In genomic region chr5:83151821-83152220, GRCh38 we compare ENCODE assay signal across 33 cellular contexts.
A peak's percentile ranks its signal among the peaks of the same experiment; 100 is the strongest.
DNase-seq lines count a peak whose midpoint lies in the region; ATAC-seq, FAIRE-seq and TF ChIP-seq lines count a peak whose summit lies in the region.
"Had no signal": no experiment of that assay in that cellular context is flagged by ENCODE, and none has a peak within 500 bp of the region (broad histone marks: within the 10 kb centered on the region; RNA-seq: fewer than 3 reads in every experiment).

No MANE protein-coding gene starts in this region.

- H3K9me2 ChIP-seq in GM23248 (ENCODE audit: insufficient read depth) = no peaks in the 10 kb centered on the region

- TF ChIP-seq EP300 in A549 (IDR thresholded peaks at IDR 0.05) = no peak

- no peaks in the 10 kb centered on the region for H3K27me3 ChIP-seq in GM23248 (replicated peaks; ENCODE audit: insufficient read depth)
- H3K27me3 ChIP-seq: brain microvascular endothelial cell, colonic mucosa, gastrocnemius medialis, left lung, Peyer's patch had no signal

- H3K27ac ChIP-seq in A549 (no peak overlapping the region; a peak in 1 of 6 replicates), GM23248 (no peak overlapping the region)
- H3K27ac ChIP-seq: brain microvascular endothelial cell, colonic mucosa, gastrocnemius medialis, left lung, Peyer's patch had no signal

- DNase-seq in A549 (ENCODE audit: low read depth in 1 of 2, low spot score in 1 of 2) = no peak
- peak; percentile 18 for DNase-seq in GM23248
- DNase-seq in cardiac fibroblast (ENCODE audit: low read depth in 2 of 2) = peak; percentile 38 to 45
- DNase-seq in glomerular visceral epithelial cell (ENCODE audit: extremely low spot score) = peak; percentile 26
- DNase-seq in globus pallidus (ENCODE audit: low spot score) = no peak
- DNase-seq in T-helper 9 cell = no peak
- no peak for DNase-seq in HuH-7.5 (ENCODE audit: low spot score)
- no peak for DNase-seq in activated CD4-positive, alpha-beta T cell treated with anti-CD3 and anti-CD28 coated beads for 4 hours
- DNase-seq: activated CD8-positive, alpha-beta T cell treated with anti-CD3 and anti-CD28 coated beads, Interleukin-2, amount 10 ng/mL, durations not matched to agents 7 days and 5 days; activated naive CD4-positive, alpha-beta T cell treated with anti-CD3 and anti-CD28 coated beads, Interleukin-2, amount 50 U/mL, for 16 hours; AML-193; amygdala; brain microvascular endothelial cell; CD4-positive, alpha-beta memory T cell; colonic mucosa; effector CD8-positive, alpha-beta T cell; gastrocnemius medialis; hippocampal formation; Karpas-422; left lung; mesenchymal stem cell; MV-4-11; NCI-H146; NCI-H2107; NCI-H774; Peyer's patch; retina; SHP77 treated with DMSO at 0.1 percent for 48 hours; stimulated activated CD4-positive, alpha-beta T cell treated with anti-CD3 and anti-CD28 coated beads, Interleukin-2, amount 100 ng/mL, for 24 hours; stimulated activated naive CD8-positive, alpha-beta T cell treated with anti-CD3 and anti-CD28 coated beads, Interleukin-15, Interleukin-2, amounts not matched to agents 100 U/mL and 50 U/mL, for 24 hours had no signal

- POLR2A ChIA-PET in A549 (lab: Yijun Ruan, JAX) = no interaction called here

- no peak overlapping the region for H2AFZ ChIP-seq in GM23248

- no peak overlapping the region for H3K9ac ChIP-seq in GM23248

- H3K4me1 ChIP-seq in A549 = peaks cover 33% of the 10 kb centered on the region
- peaks cover 7% of the 10 kb centered on the region; the same call in 1 of the 2 replicates for H3K4me1 ChIP-seq in GM23248 (ENCODE audit: insufficient read depth)
- H3K4me1 ChIP-seq: colonic mucosa, gastrocnemius medialis, Peyer's patch had no signal

- H3K9me3 ChIP-seq in A549 = no peaks in the 10 kb centered on the region
- H3K9me3 ChIP-seq in GM23248 (ENCODE audit: low read depth) = no peaks in the 10 kb centered on the region
- H3K9me3 ChIP-seq: colonic mucosa, gastrocnemius medialis, left lung, Peyer's patch had no signal

- in situ Hi-C loops in GM23248 (cut with MboI) = no loop called here

- TF ChIP-seq RAD21 in A549 (conservative IDR thresholded peaks at IDR 0.05 in 1 of 2, IDR thresholded peaks at IDR 0.05 in 1 of 2) = no peak

- 65% methylated on average over 1 of the region's 1 CpG for WGBS in A549 (ENCODE audit: missing lambda C conversion rate)
- WGBS in GM23248 (ENCODE audit: low coverage in 1 of 2, low lambda C conversion rate in 2 of 2, missing lambda C conversion rate in 2 of 2), 2 experiments = 95 to 100% methylated on average over 1 of the region's 1 CpG

- no peak for TF ChIP-seq POLR2A in A549 (IDR thresholded peaks at IDR 0.05; ENCODE audit: low read length)

- ATAC-seq in A549 = no peak
- ATAC-seq: activated CD8-positive, alpha-beta T cell treated with anti-CD3 and anti-CD28 coated beads, Interleukin-2, amount 10 ng/mL, durations not matched to agents 7 days and 5 days; gastrocnemius medialis; GM12878; HCT116; left lung; stimulated activated naive CD8-positive, alpha-beta T cell treated with anti-CD3 and anti-CD28 coated beads, Interleukin-15, Interleukin-2, amounts not matched to agents 100 U/mL and 50 U/mL, for 24 hours had no signal

- no peaks in the 10 kb centered on the region for H4K20me1 ChIP-seq in GM23248 (ENCODE audit: insufficient read depth)

- no peak for FAIRE-seq in A549 (lab: Jason Lieb, UNC)
- FAIRE-seq: GM12878 had no signal

- no peak for TF ChIP-seq CTCF in A549 (IDR thresholded peaks at IDR 0.05)
- TF ChIP-seq CTCF in cardiac fibroblast (IDR thresholded peaks at IDR 0.05; ENCODE audit: low read depth, low read length) = no peak

- no peaks in the 10 kb centered on the region for H3K79me2 ChIP-seq in GM23248 (ENCODE audit: insufficient read depth)

- H3K36me3 ChIP-seq in GM23248 (ENCODE audit: low read depth) = no peaks in the 10 kb centered on the region
- H3K36me3 ChIP-seq: brain microvascular endothelial cell, colonic mucosa, gastrocnemius medialis, left lung, Peyer's patch had no signal

- CTCF ChIA-PET in A549 (lab: Yijun Ruan, JAX) = no interaction called here

- H3K4me3 ChIP-seq in A549 (no peak overlapping the region), GM23248 (no peak overlapping the region), cardiac fibroblast (replicated peaks in 1 of 2; ENCODE audit: low read depth in 2 of 2, low read length in 2 of 2) (no peak overlapping the region)
- H3K4me3 ChIP-seq: colonic mucosa, gastrocnemius medialis, GM12878, left lung, Peyer's patch, smooth muscle cell had no signal

- H3K4me2 ChIP-seq in A549 = peak overlapping the region; percentile 30; the same call in 2 of the 3 replicates
- H3K4me2 ChIP-seq in GM23248 (ENCODE audit: unreplicated experiment) = no peak overlapping the region
- H3K4me2 ChIP-seq: smooth muscle cell had no signal

- no peaks in the 10 kb centered on the region for H3F3A ChIP-seq in GM23248 (ENCODE audit: insufficient read depth)

TF ChIP-seq in A549, 52 proteins besides CTCF, POLR2A, EP300 and RAD21:
- TF ChIP-seq EHF (CRISPR knock-in tag; IDR thresholded peaks at IDR 0.05) = no peak
- TF ChIP-seq PHF8 (IDR thresholded peaks at IDR 0.05; ENCODE audit: borderline replicate concordance, low read depth) = no peak
- TF ChIP-seq NFE2L2 (conservative IDR thresholded peaks at IDR 0.05; ENCODE audit: low read length) = no peak
- no peak for TF ChIP-seq HDAC2 (IDR thresholded peaks at IDR 0.05)
- TF ChIP-seq CBX2 (IDR thresholded peaks at IDR 0.05; ENCODE audit: borderline replicate concordance, low read depth) = no peak
- TF ChIP-seq JUNB (IDR thresholded peaks at IDR 0.05) = no peak
- no peak for TF ChIP-seq REST (IDR thresholded peaks at IDR 0.05)
- TF ChIP-seq, protein P1, sequence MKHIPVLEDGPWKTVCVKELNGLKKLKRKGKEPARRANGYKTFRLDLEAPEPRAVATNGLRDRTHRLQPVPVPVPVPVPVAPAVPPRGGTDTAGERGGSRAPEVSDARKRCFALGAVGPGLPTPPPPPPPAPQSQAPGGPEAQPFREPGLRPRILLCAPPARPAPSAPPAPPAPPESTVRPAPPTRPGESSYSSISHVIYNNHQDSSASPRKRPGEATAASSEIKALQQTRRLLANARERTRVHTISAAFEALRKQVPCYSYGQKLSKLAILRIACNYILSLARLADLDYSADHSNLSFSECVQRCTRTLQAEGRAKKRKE (CRISPR knock-in tag; IDR thresholded peaks at IDR 0.05; ENCODE audit: low read depth) = no peak
- no peak for TF ChIP-seq ZC3H11A (IDR thresholded peaks at IDR 0.05)
- no peak for TF ChIP-seq HOXB13 (CRISPR knock-in tag; IDR thresholded peaks at IDR 0.05; ENCODE audit: low read depth)
- TF ChIP-seq, protein P2, sequence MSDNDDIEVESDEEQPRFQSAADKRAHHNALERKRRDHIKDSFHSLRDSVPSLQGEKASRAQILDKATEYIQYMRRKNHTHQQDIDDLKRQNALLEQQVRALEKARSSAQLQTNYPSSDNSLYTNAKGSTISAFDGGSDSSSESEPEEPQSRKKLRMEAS (IDR thresholded peaks at IDR 0.05) = no peak
- TF ChIP-seq SREBF2 (IDR thresholded peaks at IDR 0.05) = no peak
- TF ChIP-seq TP53 (CRISPR knock-in tag; IDR thresholded peaks at IDR 0.05) = no peak
- TF ChIP-seq MAFK (IDR thresholded peaks at IDR 0.05; ENCODE audit: partially characterized antibody) = no peak
- no peak for TF ChIP-seq GATA3 (IDR thresholded peaks at IDR 0.05; ENCODE audit: borderline replicate concordance)
- TF ChIP-seq RCOR1 (IDR thresholded peaks at IDR 0.05; ENCODE audit: low read depth, low read length) = no peak
- no peak for TF ChIP-seq HOXB5 (CRISPR knock-in tag; IDR thresholded peaks at IDR 0.05)
- no peak for TF ChIP-seq ESRRA (IDR thresholded peaks at IDR 0.05; ENCODE audit: borderline replicate concordance, low read length)
- TF ChIP-seq, protein P3, sequence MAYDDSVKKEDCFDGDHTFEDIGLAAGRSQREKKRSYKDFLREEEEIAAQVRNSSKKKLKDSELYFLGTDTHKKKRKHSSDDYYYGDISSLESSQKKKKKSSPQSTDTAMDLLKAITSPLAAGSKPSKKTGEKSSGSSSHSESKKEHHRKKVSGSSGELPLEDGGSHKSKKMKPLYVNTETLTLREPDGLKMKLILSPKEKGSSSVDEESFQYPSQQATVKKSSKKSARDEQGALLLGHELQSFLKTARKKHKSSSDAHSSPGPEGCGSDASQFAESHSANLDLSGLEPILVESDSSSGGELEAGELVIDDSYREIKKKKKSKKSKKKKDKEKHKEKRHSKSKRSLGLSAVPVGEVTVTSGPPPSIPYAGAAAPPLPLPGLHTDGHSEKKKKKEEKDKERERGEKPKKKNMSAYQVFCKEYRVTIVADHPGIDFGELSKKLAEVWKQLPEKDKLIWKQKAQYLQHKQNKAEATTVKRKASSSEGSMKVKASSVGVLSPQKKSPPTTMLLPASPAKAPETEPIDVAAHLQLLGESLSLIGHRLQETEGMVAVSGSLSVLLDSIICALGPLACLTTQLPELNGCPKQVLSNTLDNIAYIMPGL (CRISPR knock-in tag; IDR thresholded peaks at IDR 0.05; ENCODE audit: borderline replicate concordance) = no peak

Comparison
In these comparisons a context has a peak if more than half of its experiments do, and no peak if none do; other contexts are left out.
1. DNase-seq: peak in GM23248 (single experiment), cardiac fibroblast (2 of 2) and glomerular visceral epithelial cell (single experiment); none in A549 (0 of 2), globus pallidus (single experiment), T-helper 9 cell (single experiment), HuH-7.5 (single experiment) and activated CD4-positive, alpha-beta T cell treated with anti-CD3 and anti-CD28 coated beads for 4 hours (0 of 2).